In genomic region chr13:20387441-20387971, GRCh38 we compare ENCODE assay signal across 14 cellular contexts.
A peak's percentile ranks its signal among the peaks of the same experiment; 100 is the strongest.
DNase-seq lines count a peak whose midpoint lies in the region; ATAC-seq and TF ChIP-seq lines count a peak whose summit lies in the region.
"Had no signal": no experiment of that assay in that cellular context is flagged by ENCODE, and none has a peak within 500 bp of the region (broad histone marks: within the 10 kb centered on the region; RNA-seq: fewer than 3 reads in every experiment).

No MANE protein-coding gene starts in this region.

- H3K27ac ChIP-seq in coronary artery: no peak overlapping the region

- no peak for ATAC-seq in GM21515 (IDR thresholded peaks at IDR 0.05; ENCODE audit: unreplicated experiment)

- intact Hi-C loops in activated CD4-positive, alpha-beta T cell treated with anti-CD3 and anti-CD28 coated beads, Interleukin-2, amount 10 ng/mL, durations not matched to agents 24 days and 14 days (cut with micrococcal nuclease): no loop called here
- intact Hi-C loops in posterior vena cava (cut with DNase I): no loop called here

- no peaks in the 10 kb centered on the region for H3K36me3 Mint-ChIP-seq in activated CD4-positive, alpha-beta T cell treated with anti-CD3 and anti-CD28 coated beads, Interleukin-2, amount 10 ng/mL, durations not matched to agents 24 days and 14 days (ENCODE audit: low read depth)

- H3K27ac Mint-ChIP-seq in activated CD4-positive, alpha-beta T cell treated with anti-CD3 and anti-CD28 coated beads, Interleukin-2, amount 10 ng/mL, durations not matched to agents 24 days and 14 days: peak overlapping the region; percentile 10
- H3K27ac Mint-ChIP-seq: activated CD4-positive, alpha-beta memory T cell treated with anti-CD3 and anti-CD28 coated beads, Interleukin-2, amount 10 ng/mL, durations not matched to agents 7 days and 5 days; nephron progenitor cell had no signal

- H3K4me3 ChIP-seq in coronary artery: no peak overlapping the region

- DNase-seq in activated CD4-positive, alpha-beta T cell treated with anti-CD3 and anti-CD28 coated beads, Interleukin-2, amount 10 ng/mL, durations not matched to agents 24 days and 14 days: no peak
- no peak for DNase-seq in activated CD4-positive, alpha-beta T cell treated with anti-CD3 and anti-CD28 coated beads, Interleukin-2, amount 50 U/mL, for 4 hours
- DNase-seq in NOMO-1 (lab: John Stamatoyannopoulos, UW; ENCODE audit: unreplicated experiment in 2 of 2): peak; percentile 51 to 75
- peak; percentile 59 for DNase-seq in coronary artery (ENCODE audit: low spot score)
- DNase-seq in posterior vena cava (ENCODE audit: low spot score): peak; percentile 74
- DNase-seq in NCI-H2196 treated with DMSO at 0.1 percent for 48 hours (lab: John Stamatoyannopoulos, UW; ENCODE audit: unreplicated experiment): no peak
- DNase-seq in dedifferentiated amniotic fluid mesenchymal stem cell (ENCODE audit: extremely low spot score): no peak
- DNase-seq: activated CD4-positive, alpha-beta memory T cell treated with anti-CD3 and anti-CD28 coated beads, Interleukin-2, amount 10 ng/mL, durations not matched to agents 7 days and 5 days; Calu3; NCI-H1417; NCI-H748 treated with DMSO at 0.1 percent for 48 hours; nephron progenitor cell; stimulated activated CD4-positive, alpha-beta T cell treated with anti-CD3 and anti-CD28 coated beads, Interleukin-12 subunit alpha, Interleukin-12 subunit beta, amount 100 ng/mL, for 4 hours had no signal

- TF ChIP-seq CTCF in coronary artery (IDR thresholded peaks at IDR 0.05): no peak

- peaks cover 7% of the 10 kb centered on the region for H3K27me3 Mint-ChIP-seq in activated CD4-positive, alpha-beta T cell treated with anti-CD3 and anti-CD28 coated beads, Interleukin-2, amount 10 ng/mL, durations not matched to agents 24 days and 14 days

- H3K4me1 Mint-ChIP-seq in activated CD4-positive, alpha-beta T cell treated with anti-CD3 and anti-CD28 coated beads, Interleukin-2, amount 10 ng/mL, durations not matched to agents 24 days and 14 days: peaks cover 14% of the 10 kb centered on the region
- H3K4me1 Mint-ChIP-seq: nephron progenitor cell had no signal

- H3K9me3 Mint-ChIP-seq in activated CD4-positive, alpha-beta T cell treated with anti-CD3 and anti-CD28 coated beads, Interleukin-2, amount 10 ng/mL, durations not matched to agents 24 days and 14 days: no peaks in the 10 kb centered on the region
- H3K9me3 Mint-ChIP-seq: activated CD4-positive, alpha-beta memory T cell treated with anti-CD3 and anti-CD28 coated beads, Interleukin-2, amount 10 ng/mL, durations not matched to agents 7 days and 5 days had no signal

- peak overlapping the region; percentile 48 for H3K4me3 Mint-ChIP-seq in activated CD4-positive, alpha-beta T cell treated with anti-CD3 and anti-CD28 coated beads, Interleukin-2, amount 10 ng/mL, durations not matched to agents 24 days and 14 days
- H3K4me3 Mint-ChIP-seq: activated CD4-positive, alpha-beta memory T cell treated with anti-CD3 and anti-CD28 coated beads, Interleukin-2, amount 10 ng/mL, durations not matched to agents 7 days and 5 days; nephron progenitor cell had no signal

Comparison
In these comparisons a context has a peak if more than half of its experiments do, and no peak if none do; other contexts are left out.
1. DNase-seq: peak in NOMO-1 (2 of 2), coronary artery (single experiment) and posterior vena cava (single experiment); none in activated CD4-positive, alpha-beta T cell treated with anti-CD3 and anti-CD28 coated beads, Interleukin-2, amount 10 ng/mL, durations not matched to agents 24 days and 14 days (single experiment), activated CD4-positive, alpha-beta T cell treated with anti-CD3 and anti-CD28 coated beads, Interleukin-2, amount 50 U/mL, for 4 hours (0 of 2), NCI-H2196 treated with DMSO at 0.1 percent for 48 hours (single experiment) and dedifferentiated amniotic fluid mesenchymal stem cell (single experiment).